ENCODE assay signal across 25 cellular contexts in the genomic region with DNA sequence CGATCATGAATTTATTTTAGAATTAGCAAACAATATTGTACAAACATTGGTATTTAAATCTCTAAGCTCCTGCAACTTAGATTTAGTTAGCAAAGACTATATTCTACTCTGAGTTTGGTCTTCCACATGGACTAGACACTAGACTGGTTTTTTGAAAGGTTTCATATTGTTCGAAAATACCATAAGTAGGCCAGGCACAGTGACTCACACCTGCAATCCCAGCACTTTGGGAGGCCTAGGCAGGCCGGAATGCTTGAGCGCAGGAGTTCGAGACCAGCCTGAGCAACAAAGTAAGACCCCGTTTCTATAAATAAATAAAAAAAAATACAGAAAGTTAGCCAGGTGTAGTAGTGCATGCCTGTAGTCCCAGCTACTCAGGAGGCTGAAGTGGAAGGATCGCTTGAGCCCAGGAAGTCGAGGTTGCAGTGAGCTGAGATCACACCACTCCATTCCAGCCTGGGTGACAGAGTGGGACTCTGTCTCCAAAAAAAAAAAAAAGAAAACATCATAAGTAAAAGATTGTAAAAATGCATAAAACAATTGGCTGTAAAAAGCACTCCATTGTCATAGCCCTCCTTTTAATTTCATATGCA.
"Had no signal": no experiment of that assay in that cellular context is flagged by ENCODE, and none has a peak within 500 bp of the region (broad histone marks: within the 10 kb centered on the region; RNA-seq: fewer than 3 reads in every experiment).

No MANE protein-coding gene starts in this region.

- H3K9me3 Mint-ChIP-seq: naive B cell; natural killer cell; nephron progenitor cell; stimulated activated naive B cell treated with anti-CD40 and anti-IgM and Interleukin-4, amounts not matched to agents 10 μg/mL and 1 μg/mL and 100 μg/mL, for 72 hours had no signal

- H3K27ac Mint-ChIP-seq: mesothelial cell of epicardium; naive B cell; natural killer cell; nephron progenitor cell; progenitor cell of endocrine pancreas; stimulated activated naive B cell treated with anti-CD40 and anti-IgM and Interleukin-4, amounts not matched to agents 10 μg/mL and 1 μg/mL and 100 μg/mL, for 72 hours had no signal

- H3K4me1 Mint-ChIP-seq: mesothelial cell of epicardium; naive B cell; natural killer cell; stimulated activated naive B cell treated with anti-CD40 and anti-IgM and Interleukin-4, amounts not matched to agents 10 μg/mL and 1 μg/mL and 100 μg/mL, for 72 hours had no signal

- H3K9me3 ChIP-seq: lower lobe of right lung, ovary, right atrium auricular region, stomach, testis, thyroid gland, transverse colon, upper lobe of left lung, vagina had no signal

- H3K36me3 Mint-ChIP-seq: mesothelial cell of epicardium, natural killer cell had no signal

- H3K27ac ChIP-seq: lower lobe of right lung, ovary, right atrium auricular region, skin epidermis, stomach, testis, thyroid gland, transverse colon, upper lobe of left lung, vagina had no signal

- H3K36me3 ChIP-seq: lower lobe of right lung, ovary, right atrium auricular region, stomach, thyroid gland, transverse colon, upper lobe of left lung, vagina had no signal

- FAIRE-seq: keratinocyte had no signal

- H3K4me1 ChIP-seq: lower lobe of right lung, right atrium auricular region, stomach, testis, thyroid gland, transverse colon, upper lobe of left lung, vagina had no signal

- H3K4me3 Mint-ChIP-seq: mesothelial cell of epicardium; natural killer cell; nephron progenitor cell; stimulated activated naive B cell treated with anti-CD40 and anti-IgM and Interleukin-4, amounts not matched to agents 10 μg/mL and 1 μg/mL and 100 μg/mL, for 72 hours had no signal

- H3K4me3 ChIP-seq: lower lobe of right lung, ovary, right atrium auricular region, skin epidermis, stomach, testis, thyroid gland, transverse colon, upper lobe of left lung, vagina had no signal

- DNase-seq: kidney glomerular epithelial cell; left cardiac atrium; lower lobe of right lung; mammary epithelial cell; naive B cell; natural killer cell; stimulated activated CD4-positive, alpha-beta T cell treated with anti-CD3 and anti-CD28 coated beads, Interleukin-12 subunit alpha, Interleukin-12 subunit beta, amount 100 ng/mL, for 4 hours; stimulated activated CD4-positive, alpha-beta T cell treated with anti-CD3 and anti-CD28 coated beads, Interleukin-15, amount 100 ng/mL, for 24 hours; stimulated activated CD4-positive, alpha-beta T cell treated with anti-CD3 and anti-CD28 coated beads, Interleukin-2, amount 100 ng/mL, for 24 hours; stimulated activated CD4-positive, alpha-beta T cell treated with anti-CD3 and anti-CD28 coated beads, Interleukin-4, amount 100 ng/mL, for 1 hour; stimulated activated naive B cell treated with anti-CD40 and anti-IgM and Interleukin-4, amounts not matched to agents 10 μg/mL and 1 μg/mL and 100 μg/mL, for 72 hours; stimulated activated naive CD8-positive, alpha-beta T cell treated with anti-CD3 and anti-CD28 coated beads, Interleukin-15, Interleukin-2, amounts not matched to agents 100 U/mL and 50 U/mL, for 24 hours; stomach; thyroid gland; transverse colon; upper lobe of left lung had no signal

- H3K27me3 ChIP-seq: ovary, right atrium auricular region, stomach, testis, thyroid gland, transverse colon, upper lobe of left lung, vagina had no signal

- ATAC-seq: lower lobe of right lung; natural killer cell; stimulated activated naive B cell treated with anti-CD40 and anti-IgM and Interleukin-4, amounts not matched to agents 10 μg/mL and 1 μg/mL and 100 μg/mL, for 72 hours; stimulated activated naive CD8-positive, alpha-beta T cell treated with anti-CD3 and anti-CD28 coated beads, Interleukin-15, Interleukin-2, amounts not matched to agents 100 U/mL and 50 U/mL, for 24 hours had no signal
